In genomic region chr6:90596967-90597539, GRCh38 we compare ENCODE assay signal across 1 cellular context.
A peak's percentile ranks its signal among the peaks of the same experiment; 100 is the strongest.
TF ChIP-seq lines count a peak whose summit lies in the region.

No MANE protein-coding gene starts in this region.

TF ChIP-seq in H1, 55 proteins besides CTCF, POLR2A, EP300 and RAD21:
- no peak for TF ChIP-seq KDM4A (IDR thresholded peaks at IDR 0.05; ENCODE audit: low read depth, low read length, severe bottlenecking)
- TF ChIP-seq BACH1 (IDR thresholded peaks at IDR 0.05; ENCODE audit: low read length) = peak; percentile 69; the same call in 1 of the 2 replicates
- TF ChIP-seq MAFK (IDR thresholded peaks at IDR 0.05; ENCODE audit: low read depth, low read length) = peak; percentile 88
TF ChIP-seq in H1: peak in this region for 2.
